ENCODE assay signal across 17 cellular contexts in the genomic region with DNA sequence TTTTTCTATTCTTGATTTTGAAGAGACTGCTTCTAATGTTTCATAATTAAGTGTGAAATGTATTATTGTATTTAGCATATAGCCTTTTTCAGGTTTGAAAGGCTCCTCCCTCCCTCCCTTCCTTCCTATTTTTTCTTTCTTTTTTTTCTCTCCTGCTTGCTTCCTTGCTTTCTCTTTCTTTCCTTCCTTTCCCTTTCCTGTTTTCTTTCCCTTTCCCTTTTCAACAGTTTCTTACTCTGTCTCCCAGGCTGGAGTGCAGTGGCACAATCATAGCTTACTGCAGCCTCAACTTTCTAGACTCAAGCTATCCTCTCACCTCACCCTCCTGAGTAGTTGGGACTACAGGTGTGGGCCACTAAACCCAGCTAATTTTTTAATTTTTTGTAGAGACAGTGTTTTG. TPM values are rescaled to one million over a fixed set of nuclear protein-coding genes. Genes with fewer than 3 reads are reported as not detected.
DNase-seq lines count a peak whose midpoint lies in the region; ATAC-seq and TF ChIP-seq lines count a peak whose summit lies in the region.
"Had no signal": no experiment of that assay in that cellular context is flagged by ENCODE, and none has a peak within 500 bp of the region (broad histone marks: within the 10 kb centered on the region; RNA-seq: fewer than 3 reads in every experiment).

No MANE protein-coding gene starts in this region.

- H3K4me1 ChIP-seq in gastrocnemius medialis: no peaks in the 10 kb centered on the region
- H3K4me1 ChIP-seq: A549; BLaER1 treated with 17β-estradiol and CSF1 and Interleukin-3, amounts not matched to agents 10 nM and 100 nM; Caco-2 had no signal

- no peaks in the 10 kb centered on the region for H3K27me3 ChIP-seq in gastrocnemius medialis
- H3K27me3 ChIP-seq: BLaER1 treated with 17β-estradiol and CSF1 and Interleukin-3, amounts not matched to agents 10 nM and 100 nM had no signal

- H3K36me3 Mint-ChIP-seq in activated naive CD4-positive, alpha-beta T cell treated with anti-CD3 and anti-CD28 coated beads, Interleukin-2, amount 50 U/mL, for 24 hours: peaks cover 9% of the 10 kb centered on the region
- H3K36me3 Mint-ChIP-seq in activated naive CD4-positive, alpha-beta T cell treated with anti-CD3 and anti-CD28 coated beads for 36 hours (ENCODE audit: low read depth): peaks cover 7% of the 10 kb centered on the region
- H3K36me3 Mint-ChIP-seq in T-helper 17 cell (ENCODE audit: low read depth) (peaks cover 5% of the 10 kb centered on the region), HFFc6 (ENCODE audit: low read depth) (no peaks in the 10 kb centered on the region)

- H3K4me3 ChIP-seq in gastrocnemius medialis: no peak overlapping the region
- H3K4me3 ChIP-seq: A549; BLaER1 treated with 17β-estradiol and CSF1 and Interleukin-3, amounts not matched to agents 10 nM and 100 nM had no signal

- peaks cover 6% of the 10 kb centered on the region for H3K9me3 Mint-ChIP-seq in activated naive CD4-positive, alpha-beta T cell treated with anti-CD3 and anti-CD28 coated beads, Interleukin-2, amount 50 U/mL, for 24 hours
- H3K9me3 Mint-ChIP-seq in activated naive CD4-positive, alpha-beta T cell treated with anti-CD3 and anti-CD28 coated beads for 36 hours: peaks cover 8% of the 10 kb centered on the region
- no peaks in the 10 kb centered on the region for H3K9me3 Mint-ChIP-seq in HFFc6

- no peak overlapping the region for H3K27ac ChIP-seq in gastrocnemius medialis
- H3K27ac ChIP-seq: 22Rv1; A549; BLaER1 treated with 17β-estradiol and CSF1 and Interleukin-3, amounts not matched to agents 10 nM and 100 nM; C4-2B had no signal

- no peaks in the 10 kb centered on the region for H3K27me3 Mint-ChIP-seq in activated naive CD4-positive, alpha-beta T cell treated with anti-CD3 and anti-CD28 coated beads, Interleukin-2, amount 50 U/mL, for 24 hours
- no peaks in the 10 kb centered on the region for H3K27me3 Mint-ChIP-seq in activated naive CD4-positive, alpha-beta T cell treated with anti-CD3 and anti-CD28 coated beads for 36 hours (ENCODE audit: low read depth)
- H3K27me3 Mint-ChIP-seq in T-helper 17 cell (peaks cover 8% of the 10 kb centered on the region), HFFc6 (ENCODE audit: insufficient read depth) (peaks cover 7% of the 10 kb centered on the region)
- H3K27me3 Mint-ChIP-seq: B cell; CD4-positive, alpha-beta T cell had no signal

- H3K4me1 Mint-ChIP-seq in activated naive CD4-positive, alpha-beta T cell treated with anti-CD3 and anti-CD28 coated beads, Interleukin-2, amount 50 U/mL, for 24 hours: no peaks in the 10 kb centered on the region
- no peaks in the 10 kb centered on the region for H3K4me1 Mint-ChIP-seq in activated naive CD4-positive, alpha-beta T cell treated with anti-CD3 and anti-CD28 coated beads for 36 hours (ENCODE audit: low read depth)
- H3K4me1 Mint-ChIP-seq in T-helper 17 cell (peaks cover 3% of the 10 kb centered on the region), HFFc6 (ENCODE audit: low read depth) (no peaks in the 10 kb centered on the region)

- TF ChIP-seq CTCF in HFFc6 (IDR thresholded peaks at IDR 0.05): no peak
- TF ChIP-seq CTCF in gastrocnemius medialis (IDR thresholded peaks at IDR 0.05 in 4 of 5, conservative IDR thresholded peaks at IDR 0.05 in 1 of 5): no peak

- no peak overlapping the region for H3K4me3 Mint-ChIP-seq in activated naive CD4-positive, alpha-beta T cell treated with anti-CD3 and anti-CD28 coated beads, Interleukin-2, amount 50 U/mL, for 24 hours
- no peak overlapping the region for H3K4me3 Mint-ChIP-seq in activated naive CD4-positive, alpha-beta T cell treated with anti-CD3 and anti-CD28 coated beads for 36 hours
- H3K4me3 Mint-ChIP-seq in T-helper 17 cell: no peak overlapping the region
- H3K4me3 Mint-ChIP-seq in HFFc6: no peak overlapping the region
- H3K4me3 Mint-ChIP-seq: B cell; CD4-positive, alpha-beta T cell; CD8-positive, alpha-beta T cell had no signal

- CTCF ChIA-PET in activated naive CD4-positive, alpha-beta T cell treated with anti-CD3 and anti-CD28 coated beads for 36 hours (lab: Charles Lee): no interaction called here

- H3K9me3 ChIP-seq in T-helper 17 cell (ENCODE audit: control insufficient read depth, low read length, poor library complexity, severe bottlenecking) (no peaks in the 10 kb centered on the region), gastrocnemius medialis (no peaks in the 10 kb centered on the region)
- H3K9me3 ChIP-seq: A549 had no signal

- intact Hi-C loops in activated naive CD4-positive, alpha-beta T cell treated with anti-CD3 and anti-CD28 coated beads for 36 hours (cut with micrococcal nuclease): no loop called here
- intact Hi-C loops in gastrocnemius medialis (cut with DNase I; ENCODE audit: low total_unique reads): no loop called here

- no peaks in the 10 kb centered on the region for H3K36me3 ChIP-seq in gastrocnemius medialis

- ATAC-seq in T-helper 17 cell: no peak
- ATAC-seq in gastrocnemius medialis: no peak
- ATAC-seq: A549; CD8-positive, alpha-beta T cell had no signal

- DNase-seq in activated naive CD4-positive, alpha-beta T cell treated with anti-CD3 and anti-CD28 coated beads for 36 hours: no peak
- no peak for DNase-seq in T-helper 17 cell
- DNase-seq in HFFc6: no peak
- DNase-seq in gastrocnemius medialis: no peak
- DNase-seq: AML-193; Caco-2; Calu3; CD4-positive, alpha-beta T cell; CD8-positive, alpha-beta T cell; DMS79 treated with DMSO at 0.1 percent for 48 hours; GF-D8 had no signal

- in situ Hi-C loops in gastrocnemius medialis (cut with MboI; ENCODE audit: low sequenced_read_pairs in 4 of 4): loop anchor here in 1 of 4 donors (10.0 kb wide), 1 partner anchor 305 kb away; no protein-coding TSS in a partner anchor

- H3K27ac Mint-ChIP-seq in activated naive CD4-positive, alpha-beta T cell treated with anti-CD3 and anti-CD28 coated beads, Interleukin-2, amount 50 U/mL, for 24 hours: peak overlapping the region; percentile 5
- no peak overlapping the region for H3K27ac Mint-ChIP-seq in activated naive CD4-positive, alpha-beta T cell treated with anti-CD3 and anti-CD28 coated beads for 36 hours
- H3K27ac Mint-ChIP-seq in T-helper 17 cell (peak overlapping the region; percentile 1), HFFc6 (no peak overlapping the region)
- H3K27ac Mint-ChIP-seq: B cell; CD4-positive, alpha-beta T cell; CD8-positive, alpha-beta T cell had no signal

- no peak for TF ChIP-seq POLR2A in gastrocnemius medialis (IDR thresholded peaks at IDR 0.05)

RNA-seq across cellular contexts. Expression of a gene that starts 44.6 kb away (rescaled TPM):
- total RNA-seq in activated naive CD4-positive, alpha-beta T cell treated with anti-CD3 and anti-CD28 coated beads for 36 hours: 1 to 10 TPM in 1 of 2 experiments, under 1 TPM in 1; 0.79 to 1.2 TPM
- total RNA-seq in T-helper 17 cell (1 to 10 TPM; 1.8 to 3.4 TPM), gastrocnemius medialis (1 to 10 TPM; 2.7 to 6.3 (median 3.3) TPM)
- total RNA-seq in HFFc6 (2021; fragmentation: NEBNext Ultra II Directional; extraction: Animal tissue kit (Norgen Biotek cat#: 25700)): 1 to 10 TPM; 2.6 to 6.7 (median 3.4) TPM

Comparison
In these comparisons a context has a peak if more than half of its experiments do, and no peak if none do; other contexts are left out.
1. H3K27ac Mint-ChIP-seq: peak in activated naive CD4-positive, alpha-beta T cell treated with anti-CD3 and anti-CD28 coated beads, Interleukin-2, amount 50 U/mL, for 24 hours (single experiment) and T-helper 17 cell (single experiment); none in activated naive CD4-positive, alpha-beta T cell treated with anti-CD3 and anti-CD28 coated beads for 36 hours (single experiment) and HFFc6 (single experiment).